In genomic region chr12:90000721-90001120, GRCh38 we compare ENCODE assay signal across 24 cellular contexts.
"Had no signal": no experiment of that assay in that cellular context is flagged by ENCODE, and none has a peak within 500 bp of the region (broad histone marks: within the 10 kb centered on the region; RNA-seq: fewer than 3 reads in every experiment).

No MANE protein-coding gene starts in this region.

- ATAC-seq: effector memory CD8-positive, alpha-beta T cell; left colon; left ventricle myocardium superior; lower lobe of right lung; naive thymus-derived CD8-positive, alpha-beta T cell; pancreas; right lobe of liver; stimulated activated naive CD8-positive, alpha-beta T cell treated with anti-CD3 and anti-CD28 coated beads, Interleukin-15, amount 100 ng/mL, for 72 hours; upper lobe of right lung had no signal

- H3K36me3 Mint-ChIP-seq: immature natural killer cell; naive thymus-derived CD8-positive, alpha-beta T cell had no signal

- H3K27me3 Mint-ChIP-seq: effector memory CD8-positive, alpha-beta T cell; naive thymus-derived CD8-positive, alpha-beta T cell; stimulated activated naive CD8-positive, alpha-beta T cell treated with anti-CD3 and anti-CD28 coated beads, Interleukin-15, amount 100 ng/mL, for 72 hours had no signal

- H3K27me3 ChIP-seq: pancreas, right lobe of liver, spleen, suprapubic skin, transverse colon, upper lobe of right lung, uterus had no signal

- DNase-seq: cortex of kidney; effector memory CD8-positive, alpha-beta T cell; hypothalamus; immature natural killer cell; islet precursor cell; kidney glomerular epithelial cell; left colon; left ventricle myocardium superior; lower lobe of right lung; naive thymus-derived CD8-positive, alpha-beta T cell; nephron progenitor cell; nucleus accumbens; pancreas; retina; right lobe of liver; spleen; stimulated activated CD4-positive, alpha-beta T cell treated with anti-CD3 and anti-CD28 coated beads, Interleukin-2, amount 100 ng/mL, for 48 hours; stimulated activated naive CD4-positive, alpha-beta T cell; stimulated activated naive CD8-positive, alpha-beta T cell treated with anti-CD3 and anti-CD28 coated beads, Interleukin-15, amount 100 ng/mL, for 72 hours; transverse colon; upper lobe of right lung; uterus had no signal

- H3K27ac ChIP-seq: lower lobe of right lung, pancreas, right lobe of liver, spleen, suprapubic skin, transverse colon, upper lobe of right lung, uterus had no signal

- H3K27ac Mint-ChIP-seq: effector memory CD8-positive, alpha-beta T cell; immature natural killer cell; naive thymus-derived CD8-positive, alpha-beta T cell; nephron progenitor cell; stimulated activated naive CD8-positive, alpha-beta T cell treated with anti-CD3 and anti-CD28 coated beads, Interleukin-15, amount 100 ng/mL, for 72 hours had no signal

- H3K9me3 Mint-ChIP-seq: effector memory CD8-positive, alpha-beta T cell; immature natural killer cell; naive thymus-derived CD8-positive, alpha-beta T cell; nephron progenitor cell; stimulated activated naive CD8-positive, alpha-beta T cell treated with anti-CD3 and anti-CD28 coated beads, Interleukin-15, amount 100 ng/mL, for 72 hours had no signal

- H3K36me3 ChIP-seq: lower lobe of right lung, pancreas, right lobe of liver, spleen, suprapubic skin, transverse colon, upper lobe of right lung, uterus had no signal

- H3K4me1 ChIP-seq: lower lobe of right lung, pancreas, right lobe of liver, spleen, suprapubic skin, transverse colon, upper lobe of right lung, uterus had no signal

- H3K4me3 Mint-ChIP-seq: effector memory CD8-positive, alpha-beta T cell; immature natural killer cell; naive thymus-derived CD8-positive, alpha-beta T cell; nephron progenitor cell; stimulated activated naive CD8-positive, alpha-beta T cell treated with anti-CD3 and anti-CD28 coated beads, Interleukin-15, amount 100 ng/mL, for 72 hours had no signal

- H3K4me3 ChIP-seq: lower lobe of right lung, pancreas, right lobe of liver, spleen, suprapubic skin, transverse colon, upper lobe of right lung, uterus had no signal

- H3K9me3 ChIP-seq: lower lobe of right lung, pancreas, right lobe of liver, spleen, suprapubic skin, transverse colon, upper lobe of right lung, uterus had no signal

- H3K4me1 Mint-ChIP-seq: naive thymus-derived CD8-positive, alpha-beta T cell; stimulated activated naive CD8-positive, alpha-beta T cell treated with anti-CD3 and anti-CD28 coated beads, Interleukin-15, amount 100 ng/mL, for 72 hours had no signal

- FAIRE-seq: frontal cortex, pancreas had no signal
